In genomic region chr9:37969558-37970300, GRCh38 we compare ENCODE assay signal across 22 cellular contexts.
DNase-seq lines count a peak whose midpoint lies in the region; ATAC-seq, FAIRE-seq and TF ChIP-seq lines count a peak whose summit lies in the region.
"Had no signal": no experiment of that assay in that cellular context is flagged by ENCODE, and none has a peak within 500 bp of the region (broad histone marks: within the 10 kb centered on the region; RNA-seq: fewer than 3 reads in every experiment).

No MANE protein-coding gene starts in this region.

- H3K4me1 ChIP-seq in HCT116 (ENCODE audit: control insufficient read depth in 1 of 2, insufficient read depth in 2 of 2, low read length in 2 of 2), result peaks cover 60 to 89% of the 10 kb centered on the region in 2 experiments
- H3K4me1 ChIP-seq in mesodermal cell (ENCODE audit: control insufficient read depth, insufficient read depth, low read length, poor library complexity, severe bottlenecking), result peaks cover 26% of the 10 kb centered on the region
- H3K4me1 ChIP-seq in small intestine (ENCODE audit: control insufficient read depth in 2 of 2, insufficient read depth in 1 of 2, low read depth in 1 of 2, low read length in 1 of 2), result peaks cover 8 to 20% of the 10 kb centered on the region in 2 donors
- no peaks in the 10 kb centered on the region for H3K4me1 ChIP-seq in HAP-1
- H3K4me1 ChIP-seq: testis had no signal

- no TSS peak for BruUV-seq in HCT116 (replicated peaks; lab: Mats Ljungman, UMichigan)

- no peak overlapping the region for H3K27ac ChIP-seq in HCT116 (ENCODE audit: low read depth, low read length)
- H3K27ac ChIP-seq in brain microvascular endothelial cell, result peak overlapping the region; percentile 5
- H3K27ac ChIP-seq in mesodermal cell (ENCODE audit: low read depth, low read length, severe bottlenecking), result peak overlapping the region; percentile 49
- H3K27ac ChIP-seq in small intestine (ENCODE audit: low read depth in 1 of 2, low read length in 1 of 2), result peak overlapping the region; percentile 46 to 72
- H3K27ac ChIP-seq: testis had no signal

- FAIRE-seq in small intestine (lab: Jason Lieb, UNC) (no peak), HTR-8/SVneo (lab: Jason Lieb, UNC) (no peak)

- no peaks in the 10 kb centered on the region for H4K20me1 ChIP-seq in HCT116 (ENCODE audit: insufficient read depth)

- WGBS in mesodermal cell (ENCODE audit: insufficient coverage in 2 of 2), 2 experiments, result 89 to 92% methylated on average over 9 to 10 of the region's 11 CpGs
- 58 to 82% (median 63%) methylated on average over 11 of the region's 11 CpGs for WGBS in small intestine, 3 donors

- RAD21 ChIA-PET in HCT116 (lab: Charles Lee; ENCODE audit: low non-redundant PET in 1 of 2, low total read pairs in 2 of 2, uncharacterized antibody in 2 of 2, unreplicated experiment in 2 of 2), result no interaction called here

- H3K4me2 ChIP-seq in HCT116 (ENCODE audit: low read length), result peak overlapping the region; percentile 45

- H3K79me2 ChIP-seq in HCT116 (ENCODE audit: insufficient read depth, low read length), result peaks cover 33% of the 10 kb centered on the region

- H3K9me3 ChIP-seq in HCT116 (ENCODE audit: control insufficient read depth in 1 of 2, insufficient read depth in 1 of 2, low read depth in 1 of 2, low read length in 2 of 2) (no peaks in the 10 kb centered on the region), mesodermal cell (ENCODE audit: control insufficient read depth, low read length) (no peaks in the 10 kb centered on the region), small intestine (ENCODE audit: control insufficient read depth, low read depth) (no peaks in the 10 kb centered on the region), HAP-1 (no peaks in the 10 kb centered on the region), MG63 (no peaks in the 10 kb centered on the region)
- H3K9me3 ChIP-seq: right atrium auricular region, testis had no signal

- H3K27me3 ChIP-seq in HCT116 (ENCODE audit: insufficient read depth, low read length) (no peaks in the 10 kb centered on the region), brain microvascular endothelial cell (replicated peaks) (no peaks in the 10 kb centered on the region), small intestine (ENCODE audit: control insufficient read depth in 2 of 2, insufficient read depth in 2 of 2, low read length in 2 of 2) (no peaks in the 10 kb centered on the region), HAP-1 (ENCODE audit: low read depth) (no peaks in the 10 kb centered on the region), MG63 (no peaks in the 10 kb centered on the region)
- H3K27me3 ChIP-seq: right atrium auricular region, testis had no signal

- no peak for TF ChIP-seq RAD21 in HCT116 (IDR thresholded peaks at IDR 0.05; ENCODE audit: low read depth)

- no peaks in the 10 kb centered on the region for H3K9me2 ChIP-seq in HCT116 (ENCODE audit: insufficient read depth)

- no peak for DNase-seq in HCT116 (ENCODE audit: low read depth, low spot score)
- DNase-seq in brain microvascular endothelial cell, result no peak
- no peak for DNase-seq in small intestine
- DNase-seq in HAP-1 (ENCODE audit: low spot score in 2 of 2), result no peak
- DNase-seq in HTR-8/SVneo (ENCODE audit: insufficient read length, low spot score), result no peak
- no peak for DNase-seq in MG63
- DNase-seq: activated CD4-positive, alpha-beta T cell treated with anti-CD3 and anti-CD28 coated beads, Interleukin-2, amount 10 ng/mL, durations not matched to agents 24 days and 14 days; activated naive CD4-positive, alpha-beta T cell treated with anti-CD3 and anti-CD28 coated beads, Interleukin-2, amount 50 U/mL, for 16 hours; amygdala; CD4-positive, alpha-beta T cell; central memory CD4-positive, alpha-beta T cell; kidney glomerular epithelial cell; NCI-H1694 treated with DMSO at 0.1 percent for 48 hours; NCI-H526 treated with DMSO at 0.1 percent for 48 hours; occipital lobe; stimulated activated CD4-positive, alpha-beta T cell treated with anti-CD3 and anti-CD28 coated beads, Interleukin-12 subunit alpha, Interleukin-12 subunit beta, amount 100 ng/mL, for 4 hours; stimulated activated CD4-positive, alpha-beta T cell treated with anti-CD3 and anti-CD28 coated beads, Interleukin-4, amount 100 ng/mL, for 24 hours; stimulated activated naive B cell treated with anti-CD40 and anti-IgM and Interleukin-4, amounts not matched to agents 10 μg/mL and 1 μg/mL and 100 μg/mL, for 72 hours had no signal

- TF ChIP-seq POLR2A in HCT116 (IDR thresholded peaks at IDR 0.05; ENCODE audit: borderline replicate concordance, extremely low read depth, insufficient read depth, insufficient read length), result no peak

- TF ChIP-seq CTCF in HCT116 (IDR thresholded peaks at IDR 0.05 in 2 of 3, conservative IDR thresholded peaks at IDR 0.05 in 1 of 3; ENCODE audit: borderline replicate concordance in 1 of 3, insufficient read depth in 1 of 3, low read depth in 2 of 3, low read length in 2 of 3), result no peak
- no peak for TF ChIP-seq CTCF in brain microvascular endothelial cell (IDR thresholded peaks at IDR 0.05; ENCODE audit: low read depth, low read length, missing control alignments)

- ATAC-seq in HCT116 (no peak), HG03097 (IDR thresholded peaks at IDR 0.05; ENCODE audit: low FRiP score, unreplicated experiment) (no peak)
- ATAC-seq: stimulated activated naive B cell treated with anti-CD40 and anti-IgM and Interleukin-4, amounts not matched to agents 10 μg/mL and 1 μg/mL and 100 μg/mL, for 72 hours had no signal

- no peak overlapping the region for H2AFZ ChIP-seq in HCT116 (ENCODE audit: low read depth, low read length, poor library complexity, severe bottlenecking)

- intact Hi-C loops in HCT116 (cut with micrococcal nuclease), result loop anchor here (5.0 kb wide), 1 partner anchor 52 kb away; no protein-coding TSS in a partner anchor

- no peak overlapping the region for H3K4me3 ChIP-seq in HCT116 (replicated peaks in 1 of 2; ENCODE audit: low read depth in 1 of 2, low read length in 2 of 2)
- no peak overlapping the region for H3K4me3 ChIP-seq in brain microvascular endothelial cell (ENCODE audit: low read depth, low read length)
- no peak overlapping the region for H3K4me3 ChIP-seq in mesodermal cell (ENCODE audit: extremely low read depth, insufficient read depth, low read length, poor library complexity, severe bottlenecking)
- no peak overlapping the region for H3K4me3 ChIP-seq in small intestine (ENCODE audit: low read depth in 1 of 2, low read length in 2 of 2)
- H3K4me3 ChIP-seq in HAP-1, result no peak overlapping the region
- no peak overlapping the region for H3K4me3 ChIP-seq in MG63
- H3K4me3 ChIP-seq: right atrium auricular region, testis had no signal

- in situ Hi-C loops in brain microvascular endothelial cell (cut with HindIII; ENCODE audit: low pct_ligation_motif_present, low sequenced_read_pairs) (no loop called here), HAP-1 (cut with MboI; ENCODE audit: low sequenced_read_pairs) (no loop called here)

- 0 out of 4 replicates have a peak, but pooled peaks cover 0 to 5% of the 10 kb centered on the region in 2 experiments for H3K36me3 ChIP-seq in HCT116 (ENCODE audit: control insufficient read depth in 1 of 2, insufficient read depth in 2 of 2, low read length in 2 of 2)
- H3K36me3 ChIP-seq in brain microvascular endothelial cell (replicated peaks), result peaks cover 13% of the 10 kb centered on the region
- peaks cover 70% of the 10 kb centered on the region for H3K36me3 ChIP-seq in mesodermal cell (ENCODE audit: control insufficient read depth, insufficient read depth, low read length)
- peaks cover 0 to 2% of the 10 kb centered on the region in 2 donors for H3K36me3 ChIP-seq in small intestine (ENCODE audit: control insufficient read depth in 2 of 2, insufficient read depth in 2 of 2, low read length in 2 of 2)
- H3K36me3 ChIP-seq in HAP-1 (replicated peaks), result peaks cover 15% of the 10 kb centered on the region
- peaks cover 10% of the 10 kb centered on the region for H3K36me3 ChIP-seq in MG63

- POLR2A ChIA-PET in HCT116 (lab: Charles Lee), result no interaction called here

- CTCF ChIA-PET in HCT116 (lab: Charles Lee), result no interaction called here

- H3K9ac ChIP-seq in HCT116 (ENCODE audit: low read length), result no peak overlapping the region

TF ChIP-seq in HCT116, 20 proteins besides CTCF, POLR2A, EP300 and RAD21:
- TF ChIP-seq SRF (IDR thresholded peaks at IDR 0.05; ENCODE audit: low read depth), result no peak
- no peak for TF ChIP-seq YY1 (IDR thresholded peaks at IDR 0.05; ENCODE audit: extremely low read depth, insufficient replicate concordance, low read depth, low read length)
- TF ChIP-seq SP1 (IDR thresholded peaks at IDR 0.05; ENCODE audit: low read depth), result no peak
- no peak for TF ChIP-seq POLR2AphosphoS5 (IDR thresholded peaks at IDR 0.05; ENCODE audit: low read depth, low read length)
- TF ChIP-seq ATF3 (IDR thresholded peaks at IDR 0.05), result no peak
- TF ChIP-seq EZH2 (IDR thresholded peaks at IDR 0.05), result no peak
- TF ChIP-seq ZNF274 (IDR thresholded peaks at IDR 0.05; ENCODE audit: low read depth, low read length), result no peak
- TF ChIP-seq ELF1 (IDR thresholded peaks at IDR 0.05; ENCODE audit: borderline replicate concordance, low read depth), result no peak
- no peak for TF ChIP-seq CEBPB (IDR thresholded peaks at IDR 0.05; ENCODE audit: low read depth)
- no peak for TF ChIP-seq EZH2phosphoT487 (IDR thresholded peaks at IDR 0.05; ENCODE audit: borderline replicate concordance)
- no peak for TF ChIP-seq SIN3A (IDR thresholded peaks at IDR 0.05; ENCODE audit: low read depth)
- TF ChIP-seq EGR1 (IDR thresholded peaks at IDR 0.05; ENCODE audit: low read depth), result no peak
- TF ChIP-seq ZFX (IDR thresholded peaks at IDR 0.05), result no peak
- no peak for TF ChIP-seq CBX3 (IDR thresholded peaks at IDR 0.05; ENCODE audit: low read depth)
